In genomic region chr2:212977149-212977548, GRCh38 we compare ENCODE assay signal across 15 cellular contexts.
DNase-seq lines count a peak whose midpoint lies in the region; ATAC-seq and TF ChIP-seq lines count a peak whose summit lies in the region.
"Had no signal": no experiment of that assay in that cellular context is flagged by ENCODE, and none has a peak within 500 bp of the region (broad histone marks: within the 10 kb centered on the region; RNA-seq: fewer than 3 reads in every experiment).

No MANE protein-coding gene starts in this region.

- H3K9me3 Mint-ChIP-seq in GM23338 = no peaks in the 10 kb centered on the region
- no peaks in the 10 kb centered on the region for H3K9me3 Mint-ChIP-seq in WTC11
- H3K9me3 Mint-ChIP-seq: CD8-positive, alpha-beta memory T cell had no signal

- H3K4me1 Mint-ChIP-seq in GM23338 (no peaks in the 10 kb centered on the region), WTC11 (no peaks in the 10 kb centered on the region)

- H3K27me3 Mint-ChIP-seq in GM23338 (ENCODE audit: insufficient read depth, low read depth, poor library complexity) (no peaks in the 10 kb centered on the region), WTC11 (ENCODE audit: low read depth) (no peaks in the 10 kb centered on the region)
- H3K27me3 Mint-ChIP-seq: CD8-positive, alpha-beta memory T cell had no signal

- H3K27ac ChIP-seq in GM23338 (ENCODE audit: low read depth) (no peak overlapping the region), parathyroid adenoma (no peak overlapping the region)
- H3K27ac ChIP-seq: A549, C4-2B, GM23248 had no signal

- CTCF ChIA-PET in WTC11 (lab: Charles Lee) = no interaction called here

- ATAC-seq in GM23338 (no peak), WTC11 (no peak)
- ATAC-seq: A549 had no signal

- TF ChIP-seq CTCF in GM23338 (conservative IDR thresholded peaks at IDR 0.05; ENCODE audit: low read depth in 2 of 2) (no peak), WTC11 (IDR thresholded peaks at IDR 0.05) (no peak), parathyroid adenoma (IDR thresholded peaks at IDR 0.05) (no peak)

- H3K27me3 ChIP-seq in GM23338 (ENCODE audit: insufficient read depth) (no peaks in the 10 kb centered on the region), parathyroid adenoma (ENCODE audit: control insufficient read depth, insufficient read depth, low read length) (no peaks in the 10 kb centered on the region)
- H3K27me3 ChIP-seq: BE2C had no signal

- H2AFZ ChIP-seq in GM23338 = no peak overlapping the region
- peak overlapping the region; percentile 16 for H2AFZ ChIP-seq in parathyroid adenoma
- H2AFZ ChIP-seq: GM23248 had no signal

- H3K27ac Mint-ChIP-seq in GM23338 (peak overlapping the region; percentile 6; the same call in 1 of the 2 replicates), WTC11 (0 out of 2 replicates have a peak overlapping the region, but pooled peaks have one; percentile 1)

- POLR2A ChIA-PET in WTC11 (lab: Charles Lee) = no interaction called here

- H3K4me3 ChIP-seq in GM23338 (no peak overlapping the region), parathyroid adenoma (ENCODE audit: low read depth, low read length) (no peak overlapping the region)
- H3K4me3 ChIP-seq: A549, GM23248 had no signal

- no peaks in the 10 kb centered on the region for H3F3A ChIP-seq in GM23338 (replicated peaks; ENCODE audit: low read depth)

- H3K9me3 ChIP-seq in parathyroid adenoma (ENCODE audit: control insufficient read depth, low read length) = no peaks in the 10 kb centered on the region
- H3K9me3 ChIP-seq: A549, BE2C, Caco-2 had no signal

- no peaks in the 10 kb centered on the region for H3K36me3 Mint-ChIP-seq in GM23338 (ENCODE audit: low read depth)
- H3K36me3 Mint-ChIP-seq in WTC11 = no peaks in the 10 kb centered on the region

- H3K36me3 ChIP-seq in GM23338 (ENCODE audit: insufficient read depth) (no peaks in the 10 kb centered on the region), parathyroid adenoma (ENCODE audit: control insufficient read depth, insufficient read depth, low read length) (no peaks in the 10 kb centered on the region)
- H3K36me3 ChIP-seq: BE2C had no signal

- H4K20me1 ChIP-seq in GM23338 (replicated peaks; ENCODE audit: insufficient read depth) = no peaks in the 10 kb centered on the region

- H3K4me2 ChIP-seq in GM23338 (no peak overlapping the region), parathyroid adenoma (ENCODE audit: low read length) (no peak overlapping the region)
- H3K4me2 ChIP-seq: A549 had no signal

- H3K9me2 ChIP-seq in GM23338 (ENCODE audit: insufficient read depth) = no peaks in the 10 kb centered on the region

- H3K4me3 Mint-ChIP-seq in GM23338 (no peak overlapping the region), WTC11 (no peak overlapping the region)
- H3K4me3 Mint-ChIP-seq: CD8-positive, alpha-beta memory T cell had no signal

- H3K4me1 ChIP-seq in GM23338 (ENCODE audit: insufficient read depth) (no peaks in the 10 kb centered on the region), parathyroid adenoma (peaks cover 26% of the 10 kb centered on the region)
- H3K4me1 ChIP-seq: A549, BE2C had no signal

- no peak for DNase-seq in GM23338 (ENCODE audit: low spot score)
- DNase-seq in OCI-M1 (lab: John Stamatoyannopoulos, UW) = peak; percentile 73
- DNase-seq in WTC11 (ENCODE audit: low spot score) = no peak
- DNase-seq in SHP77 treated with DMSO at 0.1 percent for 48 hours (lab: John Stamatoyannopoulos, UW) = no peak
- no peak for DNase-seq in UCSD-AML1 (lab: John Stamatoyannopoulos, UW; ENCODE audit: unreplicated experiment)
- no peak for DNase-seq in activated CD8-positive, alpha-beta memory T cell treated with anti-CD3 and anti-CD28 coated beads, Interleukin-2, amount 50 U/mL, for 4 hours
- DNase-seq: BE2C; Caco-2; CD8-positive, alpha-beta memory T cell; DND-41; GM23248; H7 had no signal

- H3K79me2 ChIP-seq in GM23338 (replicated peaks; ENCODE audit: insufficient read depth) (no peaks in the 10 kb centered on the region), parathyroid adenoma (no peaks in the 10 kb centered on the region)

- no peak overlapping the region for H3K9ac ChIP-seq in parathyroid adenoma
- H3K9ac ChIP-seq: GM23248 had no signal

TF ChIP-seq in GM23338, 12 proteins besides CTCF, POLR2A, EP300 and RAD21 (continues in another document):
- TF ChIP-seq EZH2 (IDR thresholded peaks at IDR 0.05; ENCODE audit: low read depth, unreplicated experiment) = no peak
- no peak for TF ChIP-seq EZH2phosphoT487 (IDR thresholded peaks at IDR 0.05; ENCODE audit: unreplicated experiment)
- TF ChIP-seq ZNF114 (CRISPR knock-in tag; IDR thresholded peaks at IDR 0.05) = no peak
- TF ChIP-seq CREB1 (CRISPR knock-in tag; IDR thresholded peaks at IDR 0.05; ENCODE audit: low read depth) = no peak
- no peak for TF ChIP-seq REST (IDR thresholded peaks at IDR 0.05; ENCODE audit: unreplicated experiment)
- TF ChIP-seq STAT1 (IDR thresholded peaks at IDR 0.05; ENCODE audit: unreplicated experiment) = no peak

TF ChIP-seq in WTC11, 78 proteins besides CTCF, POLR2A, EP300 and RAD21 (continues in another document):
- TF ChIP-seq ZNF425 (CRISPR knock-in tag; conservative IDR thresholded peaks at IDR 0.05) (no peak), SP1 (CRISPR knock-in tag; conservative IDR thresholded peaks at IDR 0.05) (no peak), NR3C1 (CRISPR knock-in tag; conservative IDR thresholded peaks at IDR 0.05; ENCODE audit: low read depth) (no peak), FOXJ3 (CRISPR knock-in tag; IDR thresholded peaks at IDR 0.05; ENCODE audit: borderline replicate concordance) (no peak), GABPB1 (CRISPR knock-in tag; IDR thresholded peaks at IDR 0.05) (no peak), USF2 (CRISPR knock-in tag; IDR thresholded peaks at IDR 0.05) (no peak), ERG (CRISPR knock-in tag; IDR thresholded peaks at IDR 0.05) (no peak), ETV6 (CRISPR knock-in tag; IDR thresholded peaks at IDR 0.05) (no peak), PRDM15 (CRISPR knock-in tag; IDR thresholded peaks at IDR 0.05) (no peak), OVOL2 (CRISPR knock-in tag; IDR thresholded peaks at IDR 0.05; ENCODE audit: borderline replicate concordance) (no peak), ZNF396 (CRISPR knock-in tag; IDR thresholded peaks at IDR 0.05; ENCODE audit: borderline replicate concordance) (no peak), MXD4 (CRISPR knock-in tag; IDR thresholded peaks at IDR 0.05; ENCODE audit: borderline replicate concordance) (no peak)
